In genomic region chr7:27889800-27890199, GRCh38 we compare ENCODE assay signal across 34 cellular contexts.
"Had no signal": no experiment of that assay in that cellular context is flagged by ENCODE, and none has a peak within 500 bp of the region (broad histone marks: within the 10 kb centered on the region; RNA-seq: fewer than 3 reads in every experiment).

No MANE protein-coding gene starts in this region.

- H3K27ac Mint-ChIP-seq: activated CD4-positive, alpha-beta memory T cell treated with anti-CD3 and anti-CD28 coated beads for 36 hours; activated naive CD4-positive, alpha-beta T cell treated with anti-CD3 and anti-CD28 coated beads, Interleukin-2, amount 10 ng/mL, durations not matched to agents 7 days and 5 days; activated naive CD8-positive, alpha-beta T cell treated with anti-CD3 and anti-CD28 coated beads, Interleukin-2, amount 10 ng/mL, durations not matched to agents 7 days and 5 days; brain; mesothelial cell of epicardium; stimulated activated effector memory CD8-positive, alpha-beta T cell treated with anti-CD3 and anti-CD28 coated beads, Interleukin-12 subunit alpha, Interleukin-12 subunit beta, amount 100 ng/mL, for 72 hours; stimulated activated naive CD8-positive, alpha-beta T cell treated with anti-CD3 and anti-CD28 coated beads, Interleukin-15, Interleukin-2, amounts not matched to agents 100 ng/mL and 50 ng/mL, for 24 hours had no signal

- ATAC-seq: gastroesophageal sphincter, left colon, sciatic nerve had no signal

- DNase-seq: activated CD4-positive, alpha-beta memory T cell treated with anti-CD3 and anti-CD28 coated beads for 36 hours; activated CD4-positive, alpha-beta T cell treated with anti-CD3 and anti-CD28 coated beads for 48 hours; activated CD8-positive, alpha-beta memory T cell treated with anti-CD3 and anti-CD28 coated beads, Interleukin-2, amount 50 U/mL, for 4 hours; activated gamma-delta T cell; activated naive CD4-positive, alpha-beta T cell treated with anti-CD3 and anti-CD28 coated beads, Interleukin-2, amount 10 ng/mL, durations not matched to agents 7 days and 5 days; activated naive CD8-positive, alpha-beta T cell treated with anti-CD3 and anti-CD28 coated beads, Interleukin-2, amount 10 ng/mL, durations not matched to agents 7 days and 5 days; activated T-cell treated with anti-CD3 and anti-CD28 coated beads, Interleukin-2, amount 50 U/mL, for 1 hour; dorsolateral prefrontal cortex; effector memory CD4-positive, alpha-beta T cell; erythroblast; hippocampal formation; kidney; left colon; mammary epithelial cell; naive B cell; nucleus accumbens; pancreas; retina; stimulated activated CD4-positive, alpha-beta T cell treated with anti-CD3 and anti-CD28 coated beads, Interleukin-4, amount 100 ng/mL, for 24 hours; trophoblast cell; uterus; WERI-Rb-1 had no signal

- H3K4me3 Mint-ChIP-seq: activated CD4-positive, alpha-beta memory T cell treated with anti-CD3 and anti-CD28 coated beads for 36 hours; activated naive CD4-positive, alpha-beta T cell treated with anti-CD3 and anti-CD28 coated beads, Interleukin-2, amount 10 ng/mL, durations not matched to agents 7 days and 5 days; activated naive CD8-positive, alpha-beta T cell treated with anti-CD3 and anti-CD28 coated beads, Interleukin-2, amount 10 ng/mL, durations not matched to agents 7 days and 5 days; brain; mesothelial cell of epicardium; naive B cell; neural crest cell; stimulated activated effector memory CD8-positive, alpha-beta T cell treated with anti-CD3 and anti-CD28 coated beads, Interleukin-12 subunit alpha, Interleukin-12 subunit beta, amount 100 ng/mL, for 72 hours; stimulated activated naive CD8-positive, alpha-beta T cell treated with anti-CD3 and anti-CD28 coated beads, Interleukin-15, Interleukin-2, amounts not matched to agents 100 ng/mL and 50 ng/mL, for 24 hours had no signal

- H3K9me3 ChIP-seq: ascending aorta, gastroesophageal sphincter, pancreas, prostate gland, thoracic aorta, uterus had no signal

- H3K36me3 ChIP-seq: pancreas, prostate gland, thoracic aorta, uterus, WERI-Rb-1 had no signal

- H3K4me3 ChIP-seq: ascending aorta, coronary artery, dorsolateral prefrontal cortex, gastroesophageal sphincter, pancreas, prostate gland, skin epidermis, thoracic aorta, uterus had no signal

- H3K9me3 Mint-ChIP-seq: activated CD4-positive, alpha-beta memory T cell treated with anti-CD3 and anti-CD28 coated beads for 36 hours; activated naive CD4-positive, alpha-beta T cell treated with anti-CD3 and anti-CD28 coated beads, Interleukin-2, amount 10 ng/mL, durations not matched to agents 7 days and 5 days; activated naive CD8-positive, alpha-beta T cell treated with anti-CD3 and anti-CD28 coated beads, Interleukin-2, amount 10 ng/mL, durations not matched to agents 7 days and 5 days; brain; naive B cell; neural crest cell; stimulated activated effector memory CD8-positive, alpha-beta T cell treated with anti-CD3 and anti-CD28 coated beads, Interleukin-12 subunit alpha, Interleukin-12 subunit beta, amount 100 ng/mL, for 72 hours; stimulated activated naive CD8-positive, alpha-beta T cell treated with anti-CD3 and anti-CD28 coated beads, Interleukin-15, Interleukin-2, amounts not matched to agents 100 ng/mL and 50 ng/mL, for 24 hours had no signal

- H3K27me3 ChIP-seq: ascending aorta, dorsolateral prefrontal cortex, gastroesophageal sphincter, pancreas, uterus had no signal

- H3K4me1 Mint-ChIP-seq: brain had no signal

- H3K27ac ChIP-seq: ascending aorta, coronary artery, dorsolateral prefrontal cortex, gastroesophageal sphincter, pancreas, prostate gland, skin epidermis, thoracic aorta, uterus, WERI-Rb-1 had no signal

- H3K4me1 ChIP-seq: ascending aorta, prostate gland, uterus had no signal

- H3K36me3 Mint-ChIP-seq: activated naive CD4-positive, alpha-beta T cell treated with anti-CD3 and anti-CD28 coated beads, Interleukin-2, amount 10 ng/mL, durations not matched to agents 7 days and 5 days; activated naive CD8-positive, alpha-beta T cell treated with anti-CD3 and anti-CD28 coated beads, Interleukin-2, amount 10 ng/mL, durations not matched to agents 7 days and 5 days; mesothelial cell of epicardium had no signal

- H3K27me3 Mint-ChIP-seq: activated CD4-positive, alpha-beta memory T cell treated with anti-CD3 and anti-CD28 coated beads for 36 hours; activated naive CD8-positive, alpha-beta T cell treated with anti-CD3 and anti-CD28 coated beads, Interleukin-2, amount 10 ng/mL, durations not matched to agents 7 days and 5 days; brain; naive B cell; stimulated activated naive CD8-positive, alpha-beta T cell treated with anti-CD3 and anti-CD28 coated beads, Interleukin-15, Interleukin-2, amounts not matched to agents 100 ng/mL and 50 ng/mL, for 24 hours had no signal

- FAIRE-seq: kidney, pancreas had no signal
